In the genomic region with DNA sequence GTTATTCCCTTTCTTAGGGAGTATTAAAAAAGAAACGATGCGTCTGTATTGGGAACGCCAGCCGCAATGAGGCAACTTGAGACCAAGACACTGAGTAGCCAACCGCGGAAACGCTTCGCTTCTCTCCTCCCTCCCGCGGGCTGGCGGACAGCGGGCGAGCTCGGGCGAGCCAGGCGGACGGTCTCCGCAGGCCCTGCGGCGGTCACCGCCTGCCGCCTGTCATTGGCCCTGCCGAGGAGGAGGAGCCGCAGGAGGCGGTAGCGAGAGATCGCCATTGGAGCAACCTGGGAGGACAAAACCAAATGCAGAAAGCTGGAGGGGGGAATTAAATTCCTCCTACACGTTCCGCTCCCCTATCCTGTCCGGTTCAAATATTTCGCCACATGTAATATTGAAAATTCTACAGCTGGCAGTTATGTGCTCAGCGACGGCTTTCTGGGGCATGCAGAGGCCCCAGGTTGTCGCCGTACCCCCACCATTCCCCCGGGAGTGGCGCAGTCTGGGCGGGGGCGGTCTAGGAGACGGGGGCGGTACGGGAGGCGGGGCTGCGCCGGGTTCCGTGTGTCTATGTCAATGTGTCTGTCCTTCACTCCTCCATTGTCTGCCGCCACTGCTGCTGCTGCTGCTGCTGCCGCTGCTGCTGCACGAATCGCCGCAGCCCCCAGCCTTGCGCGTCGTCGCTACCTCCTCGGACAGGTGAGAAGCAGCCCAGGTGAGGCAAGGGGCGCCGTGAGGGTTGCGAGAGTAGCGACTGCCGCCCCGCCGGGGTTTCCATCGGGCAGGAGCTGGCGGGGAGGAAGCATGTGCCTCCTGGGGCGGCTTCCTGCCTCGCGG, we compare ENCODE assay signal across 1 cellular context.
TF ChIP-seq lines count a peak whose summit lies in the region.

A gene (minus strand): TSS at position 162 of the 834 bp plus-strand sequence. CDS start 181 bp downstream, outside the sequence.
A gene (plus strand): TSS at position 589 of the 834 bp plus-strand sequence. CDS start 19,263 bp downstream, outside the sequence.

TF ChIP-seq in K562, 482 proteins besides CTCF, POLR2A, EP300 and RAD21 (continued from another document and continues in another):
- TF ChIP-seq, protein P1, sequence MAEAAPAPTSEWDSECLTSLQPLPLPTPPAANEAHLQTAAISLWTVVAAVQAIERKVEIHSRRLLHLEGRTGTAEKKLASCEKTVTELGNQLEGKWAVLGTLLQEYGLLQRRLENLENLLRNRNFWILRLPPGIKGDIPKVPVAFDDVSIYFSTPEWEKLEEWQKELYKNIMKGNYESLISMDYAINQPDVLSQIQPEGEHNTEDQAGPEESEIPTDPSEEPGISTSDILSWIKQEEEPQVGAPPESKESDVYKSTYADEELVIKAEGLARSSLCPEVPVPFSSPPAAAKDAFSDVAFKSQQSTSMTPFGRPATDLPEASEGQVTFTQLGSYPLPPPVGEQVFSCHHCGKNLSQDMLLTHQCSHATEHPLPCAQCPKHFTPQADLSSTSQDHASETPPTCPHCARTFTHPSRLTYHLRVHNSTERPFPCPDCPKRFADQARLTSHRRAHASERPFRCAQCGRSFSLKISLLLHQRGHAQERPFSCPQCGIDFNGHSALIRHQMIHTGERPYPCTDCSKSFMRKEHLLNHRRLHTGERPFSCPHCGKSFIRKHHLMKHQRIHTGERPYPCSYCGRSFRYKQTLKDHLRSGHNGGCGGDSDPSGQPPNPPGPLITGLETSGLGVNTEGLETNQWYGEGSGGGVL (CRISPR knock-in tag; IDR thresholded peaks at IDR 0.05), result no peak
- TF ChIP-seq RBM39 (optimal IDR thresholded peaks at IDR 0.05; ENCODE audit: low read depth, low read length), result no peak
- no peak for TF ChIP-seq ESRRB (CRISPR knock-in tag; IDR thresholded peaks at IDR 0.05; ENCODE audit: borderline replicate concordance)
- TF ChIP-seq JUNB (CRISPR knock-in tag; conservative IDR thresholded peaks at IDR 0.05), result no peak
- no peak for TF ChIP-seq RFX5 (IDR thresholded peaks at IDR 0.05; ENCODE audit: low read depth, low read length)
- peak in 1 of 2 experiments; percentile 49; a peak in 1 of 4 replicates for TF ChIP-seq CSDE1 (IDR thresholded peaks at IDR 0.05)
- peak; percentile 98 for TF ChIP-seq MBD2 (IDR thresholded peaks at IDR 0.05; ENCODE audit: borderline replicate concordance, low read depth)
- no peak for TF ChIP-seq PTRF (tag; IDR thresholded peaks at IDR 0.05)
- peak; percentile 69 for TF ChIP-seq SMAD4 (CRISPR knock-in tag; conservative IDR thresholded peaks at IDR 0.05)
- no peak for TF ChIP-seq MYBL2 (IDR thresholded peaks at IDR 0.05; ENCODE audit: low read depth)
- no peak for TF ChIP-seq MYBL2 (CRISPR knock-in tag; IDR thresholded peaks at IDR 0.05; ENCODE audit: borderline replicate concordance)
- TF ChIP-seq RBFOX2 (IDR thresholded peaks at IDR 0.05; ENCODE audit: low read depth, low read length), result peak; percentile 96
- TF ChIP-seq, protein P2, sequence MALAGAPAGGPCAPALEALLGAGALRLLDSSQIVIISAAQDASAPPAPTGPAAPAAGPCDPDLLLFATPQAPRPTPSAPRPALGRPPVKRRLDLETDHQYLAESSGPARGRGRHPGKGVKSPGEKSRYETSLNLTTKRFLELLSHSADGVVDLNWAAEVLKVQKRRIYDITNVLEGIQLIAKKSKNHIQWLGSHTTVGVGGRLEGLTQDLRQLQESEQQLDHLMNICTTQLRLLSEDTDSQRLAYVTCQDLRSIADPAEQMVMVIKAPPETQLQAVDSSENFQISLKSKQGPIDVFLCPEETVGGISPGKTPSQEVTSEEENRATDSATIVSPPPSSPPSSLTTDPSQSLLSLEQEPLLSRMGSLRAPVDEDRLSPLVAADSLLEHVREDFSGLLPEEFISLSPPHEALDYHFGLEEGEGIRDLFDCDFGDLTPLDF (CRISPR knock-in tag; IDR thresholded peaks at IDR 0.05), result peak; percentile 57; the same call in 1 of the 2 replicates
- TF ChIP-seq RBM34 (IDR thresholded peaks at IDR 0.05; ENCODE audit: borderline replicate concordance, insufficient read depth, low read length), result no peak
- TF ChIP-seq KDM1A (IDR thresholded peaks at IDR 0.05), result no peak
- TF ChIP-seq, protein P3, sequence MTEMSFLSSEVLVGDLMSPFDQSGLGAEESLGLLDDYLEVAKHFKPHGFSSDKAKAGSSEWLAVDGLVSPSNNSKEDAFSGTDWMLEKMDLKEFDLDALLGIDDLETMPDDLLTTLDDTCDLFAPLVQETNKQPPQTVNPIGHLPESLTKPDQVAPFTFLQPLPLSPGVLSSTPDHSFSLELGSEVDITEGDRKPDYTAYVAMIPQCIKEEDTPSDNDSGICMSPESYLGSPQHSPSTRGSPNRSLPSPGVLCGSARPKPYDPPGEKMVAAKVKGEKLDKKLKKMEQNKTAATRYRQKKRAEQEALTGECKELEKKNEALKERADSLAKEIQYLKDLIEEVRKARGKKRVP (CRISPR knock-in tag; IDR thresholded peaks at IDR 0.05), result no peak; the same call in 1 of the 2 replicates
- TF ChIP-seq DPF2 (IDR thresholded peaks at IDR 0.05), result 0 out of 2 replicates have a peak, but pooled peaks have one; percentile 20
- peak; percentile 74 for TF ChIP-seq NFRKB (IDR thresholded peaks at IDR 0.05; ENCODE audit: low read depth)
- TF ChIP-seq ZNF324 (CRISPR knock-in tag; IDR thresholded peaks at IDR 0.05), result no peak
- no peak for TF ChIP-seq SNRNP70 (optimal IDR thresholded peaks at IDR 0.05; ENCODE audit: low read depth, low read length)
- peak; percentile 34; the same call in 1 of the 2 replicates for TF ChIP-seq MXI1 (IDR thresholded peaks at IDR 0.05; ENCODE audit: low read depth, low read length)
- 0 out of 2 replicates have a peak, but pooled peaks have one; percentile 25 for TF ChIP-seq ZKSCAN1 (IDR thresholded peaks at IDR 0.05; ENCODE audit: low read depth, low read length)
- TF ChIP-seq, protein P4, sequence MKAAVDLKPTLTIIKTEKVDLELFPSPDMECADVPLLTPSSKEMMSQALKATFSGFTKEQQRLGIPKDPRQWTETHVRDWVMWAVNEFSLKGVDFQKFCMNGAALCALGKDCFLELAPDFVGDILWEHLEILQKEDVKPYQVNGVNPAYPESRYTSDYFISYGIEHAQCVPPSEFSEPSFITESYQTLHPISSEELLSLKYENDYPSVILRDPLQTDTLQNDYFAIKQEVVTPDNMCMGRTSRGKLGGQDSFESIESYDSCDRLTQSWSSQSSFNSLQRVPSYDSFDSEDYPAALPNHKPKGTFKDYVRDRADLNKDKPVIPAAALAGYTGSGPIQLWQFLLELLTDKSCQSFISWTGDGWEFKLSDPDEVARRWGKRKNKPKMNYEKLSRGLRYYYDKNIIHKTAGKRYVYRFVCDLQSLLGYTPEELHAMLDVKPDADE (conservative IDR thresholded peaks at IDR 0.05; ENCODE audit: control insufficient read depth, low read depth, low read length), result no peak; the same call in none of the 2 replicates
- peak; percentile 6 for TF ChIP-seq MEIS2 (IDR thresholded peaks at IDR 0.05; ENCODE audit: partially characterized antibody)
- TF ChIP-seq ARID2 (IDR thresholded peaks at IDR 0.05), result no peak
- TF ChIP-seq, protein P5, sequence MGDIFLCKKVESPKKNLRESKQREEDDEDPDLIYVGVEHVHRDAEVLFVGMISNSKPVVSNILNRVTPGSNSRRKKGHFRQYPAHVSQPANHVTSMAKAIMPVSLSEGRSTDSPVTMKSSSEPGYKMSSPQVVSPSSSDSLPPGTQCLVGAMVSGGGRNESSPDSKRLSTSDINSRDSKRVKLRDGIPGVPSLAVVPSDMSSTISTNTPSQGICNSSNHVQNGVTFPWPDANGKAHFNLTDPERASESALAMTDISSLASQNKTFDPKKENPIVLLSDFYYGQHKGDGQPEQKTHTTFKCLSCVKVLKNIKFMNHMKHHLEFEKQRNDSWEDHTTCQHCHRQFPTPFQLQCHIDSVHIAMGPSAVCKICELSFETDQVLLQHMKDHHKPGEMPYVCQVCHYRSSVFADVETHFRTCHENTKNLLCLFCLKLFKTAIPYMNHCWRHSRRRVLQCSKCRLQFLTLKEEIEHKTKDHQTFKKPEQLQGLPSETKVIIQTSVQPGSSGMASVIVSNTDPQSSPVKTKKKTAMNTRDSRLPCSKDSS (IDR thresholded peaks at IDR 0.05; ENCODE audit: low read depth, partially characterized antibody), result no peak
- no peak for TF ChIP-seq JUN (IDR thresholded peaks at IDR 0.05; ENCODE audit: borderline replicate concordance, low read depth, low read length)
- TF ChIP-seq JUN (CRISPR knock-in tag; IDR thresholded peaks at IDR 0.05; ENCODE audit: borderline replicate concordance), result no peak; the same call in 1 of the 2 replicates
- TF ChIP-seq NR3C1 (CRISPR knock-in tag; IDR thresholded peaks at IDR 0.05), result 0 out of 2 replicates have a peak, but pooled peaks have one; percentile 58
- no peak for TF ChIP-seq CAMTA2 (CRISPR knock-in tag; conservative IDR thresholded peaks at IDR 0.05)
- TF ChIP-seq, protein P6, sequence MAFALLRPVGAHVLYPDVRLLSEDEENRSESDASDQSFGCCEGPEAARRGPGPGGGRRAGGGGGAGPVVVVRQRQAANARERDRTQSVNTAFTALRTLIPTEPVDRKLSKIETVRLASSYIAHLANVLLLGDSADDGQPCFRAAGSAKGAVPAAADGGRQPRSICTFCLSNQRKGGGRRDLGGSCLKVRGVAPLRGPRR (CRISPR knock-in tag; IDR thresholded peaks at IDR 0.05), result no peak
- TF ChIP-seq, protein P7, sequence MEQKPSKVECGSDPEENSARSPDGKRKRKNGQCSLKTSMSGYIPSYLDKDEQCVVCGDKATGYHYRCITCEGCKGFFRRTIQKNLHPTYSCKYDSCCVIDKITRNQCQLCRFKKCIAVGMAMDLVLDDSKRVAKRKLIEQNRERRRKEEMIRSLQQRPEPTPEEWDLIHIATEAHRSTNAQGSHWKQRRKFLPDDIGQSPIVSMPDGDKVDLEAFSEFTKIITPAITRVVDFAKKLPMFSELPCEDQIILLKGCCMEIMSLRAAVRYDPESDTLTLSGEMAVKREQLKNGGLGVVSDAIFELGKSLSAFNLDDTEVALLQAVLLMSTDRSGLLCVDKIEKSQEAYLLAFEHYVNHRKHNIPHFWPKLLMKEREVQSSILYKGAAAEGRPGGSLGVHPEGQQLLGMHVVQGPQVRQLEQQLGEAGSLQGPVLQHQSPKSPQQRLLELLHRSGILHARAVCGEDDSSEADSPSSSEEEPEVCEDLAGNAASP (IDR thresholded peaks at IDR 0.05), result no peak
- 0 out of 2 replicates have a peak, but pooled peaks have one; percentile 44 for TF ChIP-seq HIVEP1 (CRISPR knock-in tag; IDR thresholded peaks at IDR 0.05)
- 0 out of 2 replicates have a peak, but pooled peaks have one; percentile 43 for TF ChIP-seq ZNF165 (CRISPR knock-in tag; IDR thresholded peaks at IDR 0.05; ENCODE audit: borderline replicate concordance)
- no peak for TF ChIP-seq ZNF696 (CRISPR knock-in tag; conservative IDR thresholded peaks at IDR 0.05)
- no peak for TF ChIP-seq LARP7 (IDR thresholded peaks at IDR 0.05)
- TF ChIP-seq, protein P8, sequence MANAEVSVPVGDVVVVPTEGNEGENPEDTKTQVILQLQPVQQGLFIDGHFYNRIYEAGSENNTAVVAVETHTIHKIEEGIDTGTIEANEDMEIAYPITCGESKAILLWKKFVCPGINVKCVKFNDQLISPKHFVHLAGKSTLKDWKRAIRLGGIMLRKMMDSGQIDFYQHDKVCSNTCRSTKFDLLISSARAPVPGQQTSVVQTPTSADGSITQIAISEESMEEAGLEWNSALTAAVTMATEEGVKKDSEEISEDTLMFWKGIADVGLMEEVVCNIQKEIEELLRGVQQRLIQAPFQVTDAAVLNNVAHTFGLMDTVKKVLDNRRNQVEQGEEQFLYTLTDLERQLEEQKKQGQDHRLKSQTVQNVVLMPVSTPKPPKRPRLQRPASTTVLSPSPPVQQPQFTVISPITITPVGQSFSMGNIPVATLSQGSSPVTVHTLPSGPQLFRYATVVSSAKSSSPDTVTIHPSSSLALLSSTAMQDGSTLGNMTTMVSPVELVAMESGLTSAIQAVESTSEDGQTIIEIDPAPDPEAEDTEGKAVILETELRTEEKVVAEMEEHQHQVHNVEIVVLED (CRISPR knock-in tag; IDR thresholded peaks at IDR 0.05), result peak; percentile 54; the same call in 1 of the 2 replicates
- TF ChIP-seq FOXA3 (CRISPR knock-in tag; conservative IDR thresholded peaks at IDR 0.05 in 1 of 2, IDR thresholded peaks at IDR 0.05 in 1 of 2), result 0 out of 4 replicates have a peak, but pooled peaks of 1 of the 2 experiments have one; percentile 23
- TF ChIP-seq ZNF778 (CRISPR knock-in tag; IDR thresholded peaks at IDR 0.05), result no peak
- TF ChIP-seq TBL1XR1 (IDR thresholded peaks at IDR 0.05; ENCODE audit: low read length in 2 of 2), result peak in 1 of 2 experiments; percentile 32; a peak in 2 of 4 replicates
- TF ChIP-seq, protein P9, sequence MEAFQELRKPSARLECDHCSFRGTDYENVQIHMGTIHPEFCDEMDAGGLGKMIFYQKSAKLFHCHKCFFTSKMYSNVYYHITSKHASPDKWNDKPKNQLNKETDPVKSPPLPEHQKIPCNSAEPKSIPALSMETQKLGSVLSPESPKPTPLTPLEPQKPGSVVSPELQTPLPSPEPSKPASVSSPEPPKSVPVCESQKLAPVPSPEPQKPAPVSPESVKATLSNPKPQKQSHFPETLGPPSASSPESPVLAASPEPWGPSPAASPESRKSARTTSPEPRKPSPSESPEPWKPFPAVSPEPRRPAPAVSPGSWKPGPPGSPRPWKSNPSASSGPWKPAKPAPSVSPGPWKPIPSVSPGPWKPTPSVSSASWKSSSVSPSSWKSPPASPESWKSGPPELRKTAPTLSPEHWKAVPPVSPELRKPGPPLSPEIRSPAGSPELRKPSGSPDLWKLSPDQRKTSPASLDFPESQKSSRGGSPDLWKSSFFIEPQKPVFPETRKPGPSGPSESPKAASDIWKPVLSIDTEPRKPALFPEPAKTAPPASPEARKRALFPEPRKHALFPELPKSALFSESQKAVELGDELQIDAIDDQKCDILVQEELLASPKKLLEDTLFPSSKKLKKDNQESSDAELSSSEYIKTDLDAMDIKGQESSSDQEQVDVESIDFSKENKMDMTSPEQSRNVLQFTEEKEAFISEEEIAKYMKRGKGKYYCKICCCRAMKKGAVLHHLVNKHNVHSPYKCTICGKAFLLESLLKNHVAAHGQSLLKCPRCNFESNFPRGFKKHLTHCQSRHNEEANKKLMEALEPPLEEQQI (IDR thresholded peaks at IDR 0.05), result peak; percentile 75; the same call in 1 of the 2 replicates
- peak; percentile 47 to 66; a peak in 3 of 4 replicates for TF ChIP-seq SIX5 (IDR thresholded peaks at IDR 0.05; ENCODE audit: borderline replicate concordance in 1 of 2, insufficient read depth in 1 of 2, low read depth in 1 of 2, low read length in 2 of 2)
- TF ChIP-seq HNRNPK (IDR thresholded peaks at IDR 0.05; ENCODE audit: low read depth, low read length, poor library complexity, severe bottlenecking), result no peak
- TF ChIP-seq ETV5 (CRISPR knock-in tag; IDR thresholded peaks at IDR 0.05; ENCODE audit: low read depth), result peak; percentile 38; the same call in 1 of the 2 replicates
- TF ChIP-seq, protein P10, sequence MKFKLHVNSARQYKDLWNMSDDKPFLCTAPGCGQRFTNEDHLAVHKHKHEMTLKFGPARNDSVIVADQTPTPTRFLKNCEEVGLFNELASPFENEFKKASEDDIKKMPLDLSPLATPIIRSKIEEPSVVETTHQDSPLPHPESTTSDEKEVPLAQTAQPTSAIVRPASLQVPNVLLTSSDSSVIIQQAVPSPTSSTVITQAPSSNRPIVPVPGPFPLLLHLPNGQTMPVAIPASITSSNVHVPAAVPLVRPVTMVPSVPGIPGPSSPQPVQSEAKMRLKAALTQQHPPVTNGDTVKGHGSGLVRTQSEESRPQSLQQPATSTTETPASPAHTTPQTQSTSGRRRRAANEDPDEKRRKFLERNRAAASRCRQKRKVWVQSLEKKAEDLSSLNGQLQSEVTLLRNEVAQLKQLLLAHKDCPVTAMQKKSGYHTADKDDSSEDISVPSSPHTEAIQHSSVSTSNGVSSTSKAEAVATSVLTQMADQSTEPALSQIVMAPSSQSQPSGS (CRISPR knock-in tag; IDR thresholded peaks at IDR 0.05), result no peak
- TF ChIP-seq HMG20B (CRISPR knock-in tag; IDR thresholded peaks at IDR 0.05), result no peak
- TF ChIP-seq ZFP1 (CRISPR knock-in tag; IDR thresholded peaks at IDR 0.05), result no peak
- TF ChIP-seq HDAC8 (tag; IDR thresholded peaks at IDR 0.05), result no peak
- 0 out of 2 replicates have a peak, but pooled peaks have one; percentile 12 for TF ChIP-seq ZNF24 (IDR thresholded peaks at IDR 0.05)
- TF ChIP-seq SLC30A9 (CRISPR knock-in tag; IDR thresholded peaks at IDR 0.05), result no peak
- no peak for TF ChIP-seq MCM2 (IDR thresholded peaks at IDR 0.05; ENCODE audit: low read depth)
